Comparison of ENCODE assay signal across 8 cellular contexts in genomic region chr2:178478442-178479274, GRCh38. TPM values are rescaled to one million over a fixed set of nuclear protein-coding genes. Genes with fewer than 3 reads are reported as not detected.
DNase-seq lines count a peak whose midpoint lies in the region; ATAC-seq and TF ChIP-seq lines count a peak whose summit lies in the region.

FKBP7 (minus strand) TSS chr2:178478600; CDS start chr2:178478499, 101 bp downstream.

- DNase-seq in HFFc6 (peak; percentile 69), NCI-H1048 (lab: John Stamatoyannopoulos, UW) (peak; percentile 53), head of caudate nucleus (peak; percentile 83 to 96 (median 92)), ovary (peak; percentile 88 to 93 (median 91))

- TF ChIP-seq CTCF in HFFc6 (IDR thresholded peaks at IDR 0.05) (peak; percentile 80), ovary (IDR thresholded peaks at IDR 0.05) (peak in 1 of 3 donors; percentile 48)

- peaks cover 10% of the 10 kb centered on the region for H3K36me3 Mint-ChIP-seq in HFFc6 (ENCODE audit: low read depth)
- no peaks in the 10 kb centered on the region for H3K36me3 Mint-ChIP-seq in activated naive CD8-positive, alpha-beta T cell

- intact Hi-C loops in head of caudate nucleus (cut with DNase I) (loop anchor here (1.0 kb wide), 1 partner anchor 27 kb away; the partner anchor contains the start of genes PJVK and PRKRA), ovary (cut with DNase I) (loop anchor here in 2 of 4 donors (1.0 kb wide), 1 partner anchor 27 kb away; the partner anchor contains the start of genes PJVK (in 2 of the 2) and PRKRA (in 2 of the 2))

- H3K4me1 Mint-ChIP-seq in HFFc6 (ENCODE audit: low read depth), result peaks cover 60% of the 10 kb centered on the region
- peaks cover 52% of the 10 kb centered on the region for H3K4me1 Mint-ChIP-seq in activated naive CD8-positive, alpha-beta T cell (ENCODE audit: low read depth)

- no peaks in the 10 kb centered on the region for H3K36me3 ChIP-seq in ovary
- no peaks in the 10 kb centered on the region for H3K36me3 ChIP-seq in thymus (ENCODE audit: control insufficient read depth, insufficient read depth)

- no peaks in the 10 kb centered on the region for H3K9me3 ChIP-seq in ovary
- no peaks in the 10 kb centered on the region for H3K9me3 ChIP-seq in thymus (ENCODE audit: control insufficient read depth)

- TF ChIP-seq POLR2A in ovary (IDR thresholded peaks at IDR 0.05), result peak; percentile 90

- peak; percentile 70 for TF ChIP-seq EP300 in ovary (IDR thresholded peaks at IDR 0.05)

- peaks cover 1% of the 10 kb centered on the region; the same call in 1 of the 2 replicates for H3K27me3 Mint-ChIP-seq in HFFc6 (ENCODE audit: insufficient read depth)
- no peaks in the 10 kb centered on the region for H3K27me3 Mint-ChIP-seq in activated naive CD8-positive, alpha-beta T cell

- no peaks in the 10 kb centered on the region for H3K9me3 Mint-ChIP-seq in HFFc6
- no peaks in the 10 kb centered on the region for H3K9me3 Mint-ChIP-seq in activated naive CD8-positive, alpha-beta T cell (ENCODE audit: low read depth)

- H3K4me3 Mint-ChIP-seq in HFFc6, result peak within 1 kb of the TSS; percentile 96
- H3K4me3 Mint-ChIP-seq in activated naive CD8-positive, alpha-beta T cell, result peak within 1 kb of the TSS; percentile 98

- no peaks in the 10 kb centered on the region for H3K27me3 ChIP-seq in ovary
- no peaks in the 10 kb centered on the region for H3K27me3 ChIP-seq in thymus (ENCODE audit: control insufficient read depth, insufficient read depth)

- H3K27ac Mint-ChIP-seq in HFFc6, result peak within 1 kb of the TSS; percentile 99
- H3K27ac Mint-ChIP-seq in activated naive CD8-positive, alpha-beta T cell, result peak within 1 kb of the TSS; percentile 96

- H3K4me3 ChIP-seq in GM08714 (ENCODE audit: low read length) (peak within 1 kb of the TSS; percentile 98), ovary (peak within 1 kb of the TSS; percentile 92), thymus (ENCODE audit: low read length) (peak within 1 kb of the TSS; percentile 58)

- H3K27ac ChIP-seq in ovary (peak within 1 kb of the TSS; percentile 86 to 91), thymus (ENCODE audit: low read depth) (peak within 1 kb of the TSS; percentile 95)

- peak; percentile 69 for ATAC-seq in SK-N-SH treated with all-trans-retinoic acid at 6 μM for 48 hours

- peaks cover 9% of the 10 kb centered on the region for H3K4me1 ChIP-seq in ovary (ENCODE audit: insufficient read depth)
- peaks cover 18% of the 10 kb centered on the region for H3K4me1 ChIP-seq in thymus (ENCODE audit: control insufficient read depth, insufficient read depth, low read length)

- WGBS in ovary, 3 donors, result 1 to 3% (median 2%) methylated on average over 56 of the region's 56 CpGs
- WGBS in thymus, result under 1% methylated on average over 56 of the region's 56 CpGs

TF ChIP-seq in SK-N-SH treated with all-trans-retinoic acid at 6 μM for 48 hours, 23 proteins besides CTCF, POLR2A, EP300 and RAD21:
- no peak for TF ChIP-seq ZNF8 (CRISPR knock-in tag; IDR thresholded peaks at IDR 0.05)
- TF ChIP-seq GLIS3 (CRISPR knock-in tag; IDR thresholded peaks at IDR 0.05), result no peak
- no peak for TF ChIP-seq BACH2 (CRISPR knock-in tag; IDR thresholded peaks at IDR 0.05; ENCODE audit: borderline replicate concordance)
- TF ChIP-seq TCF4 (CRISPR knock-in tag; IDR thresholded peaks at IDR 0.05; ENCODE audit: borderline replicate concordance), result no peak
- no peak for TF ChIP-seq CSDC2 (CRISPR knock-in tag; IDR thresholded peaks at IDR 0.05)
- TF ChIP-seq ZFP3 (CRISPR knock-in tag; IDR thresholded peaks at IDR 0.05), result no peak
- TF ChIP-seq RARB (CRISPR knock-in tag; IDR thresholded peaks at IDR 0.05), result no peak
- no peak for TF ChIP-seq ZFP30 (CRISPR knock-in tag; IDR thresholded peaks at IDR 0.05)
- no peak for TF ChIP-seq TOX (CRISPR knock-in tag; IDR thresholded peaks at IDR 0.05; ENCODE audit: borderline replicate concordance)
- TF ChIP-seq, protein P1, sequence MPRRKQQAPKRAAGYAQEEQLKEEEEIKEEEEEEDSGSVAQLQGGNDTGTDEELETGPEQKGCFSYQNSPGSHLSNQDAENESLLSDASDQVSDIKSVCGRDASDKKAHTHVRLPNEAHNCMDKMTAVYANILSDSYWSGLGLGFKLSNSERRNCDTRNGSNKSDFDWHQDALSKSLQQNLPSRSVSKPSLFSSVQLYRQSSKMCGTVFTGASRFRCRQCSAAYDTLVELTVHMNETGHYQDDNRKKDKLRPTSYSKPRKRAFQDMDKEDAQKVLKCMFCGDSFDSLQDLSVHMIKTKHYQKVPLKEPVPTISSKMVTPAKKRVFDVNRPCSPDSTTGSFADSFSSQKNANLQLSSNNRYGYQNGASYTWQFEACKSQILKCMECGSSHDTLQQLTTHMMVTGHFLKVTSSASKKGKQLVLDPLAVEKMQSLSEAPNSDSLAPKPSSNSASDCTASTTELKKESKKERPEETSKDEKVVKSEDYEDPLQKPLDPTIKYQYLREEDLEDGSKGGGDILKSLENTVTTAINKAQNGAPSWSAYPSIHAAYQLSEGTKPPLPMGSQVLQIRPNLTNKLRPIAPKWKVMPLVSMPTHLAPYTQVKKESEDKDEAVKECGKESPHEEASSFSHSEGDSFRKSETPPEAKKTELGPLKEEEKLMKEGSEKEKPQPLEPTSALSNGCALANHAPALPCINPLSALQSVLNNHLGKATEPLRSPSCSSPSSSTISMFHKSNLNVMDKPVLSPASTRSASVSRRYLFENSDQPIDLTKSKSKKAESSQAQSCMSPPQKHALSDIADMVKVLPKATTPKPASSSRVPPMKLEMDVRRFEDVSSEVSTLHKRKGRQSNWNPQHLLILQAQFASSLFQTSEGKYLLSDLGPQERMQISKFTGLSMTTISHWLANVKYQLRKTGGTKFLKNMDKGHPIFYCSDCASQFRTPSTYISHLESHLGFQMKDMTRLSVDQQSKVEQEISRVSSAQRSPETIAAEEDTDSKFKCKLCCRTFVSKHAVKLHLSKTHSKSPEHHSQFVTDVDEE (CRISPR knock-in tag; IDR thresholded peaks at IDR 0.05), result no peak
- no peak for TF ChIP-seq CSRNP3 (CRISPR knock-in tag; IDR thresholded peaks at IDR 0.05)
- no peak for TF ChIP-seq ZC3H10 (CRISPR knock-in tag; IDR thresholded peaks at IDR 0.05)
- no peak for TF ChIP-seq ZNF70 (CRISPR knock-in tag; IDR thresholded peaks at IDR 0.05)
- TF ChIP-seq SNAI2 (CRISPR knock-in tag; IDR thresholded peaks at IDR 0.05), result no peak
- no peak for TF ChIP-seq POU6F1 (CRISPR knock-in tag; IDR thresholded peaks at IDR 0.05; ENCODE audit: borderline replicate concordance, low read depth)

RNA-seq across cellular contexts. Expression of gene FKBP7, which starts in this region (rescaled TPM):
- 10 to 100 TPM; 36.3 to 51.9 (median 43.7) TPM for total RNA-seq in HFFc6 (2021; fragmentation: NEBNext Ultra II Directional; extraction: Animal tissue kit (Norgen Biotek cat#: 25700))
- total RNA-seq in ovary, result 10 to 100 TPM; 31.6 to 69.4 (median 43.3) TPM
- polyA plus RNA-seq in ovary (10 to 100 TPM; 57.4 to 79.2 TPM), thymus (6.5 TPM)

Comparison
In these comparisons a context has a peak if more than half of its experiments do, and no peak if none do; other contexts are left out.
1. Peak in every context shown above with its lines: DNase-seq, ATAC-seq, H3K4me3 ChIP-seq and H3K27ac ChIP-seq.